28 cellular contexts compared by ENCODE assay signal in the genomic region with DNA sequence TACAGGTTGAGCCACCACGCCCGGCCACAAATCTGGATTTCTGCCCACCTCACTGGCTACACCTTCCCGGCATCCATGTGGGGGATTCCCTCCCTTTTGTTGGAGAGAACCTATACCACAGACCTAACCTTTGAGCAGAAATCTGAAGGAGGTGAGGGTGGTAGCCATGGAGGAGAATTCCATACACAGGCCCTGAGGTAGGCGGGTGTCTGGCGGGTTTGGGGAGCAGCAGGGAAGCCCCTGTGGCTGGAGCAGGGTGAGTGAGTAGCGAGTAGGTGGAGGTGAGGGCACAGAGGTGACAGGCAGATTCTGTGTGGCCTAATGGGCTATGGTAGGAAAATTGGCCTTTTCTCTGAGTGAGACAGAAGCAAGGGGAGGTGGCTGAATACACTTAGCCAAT.
"Had no signal": no experiment of that assay in that cellular context is flagged by ENCODE, and none has a peak within 500 bp of the region (broad histone marks: within the 10 kb centered on the region; RNA-seq: fewer than 3 reads in every experiment).

No MANE protein-coding gene starts in this region.

- H3K4me3 ChIP-seq: heart left ventricle, left lung, lower lobe of right lung, mucosa of descending colon, ovary, skin epidermis, suprapubic skin, tibial artery, upper lobe of right lung had no signal

- H3K9me3 Mint-ChIP-seq: activated B cell treated with CpG ODN at 0.5 μM for 24 hours; activated CD4-positive, alpha-beta memory T cell treated with anti-CD3 and anti-CD28 coated beads for 36 hours; activated naive CD4-positive, alpha-beta T cell treated with anti-CD3 and anti-CD28 coated beads, Interleukin-2, amount 50 U/mL, for 24 hours; activated naive CD8-positive, alpha-beta T cell treated with anti-CD3 and anti-CD28 coated beads, Interleukin-2, amount 50 U/mL, for 24 hours; activated T-helper 2 cell treated with anti-CD3 and anti-CD28 coated beads, Interferon-gamma antibody, Interleukin-2, Interleukin-4, amounts not matched to agents 10 μg/mL and 5 μg/mL and 100 μg/mL, durations not matched to agents 14 hours and 24 hours and 36 hours; endodermal cell; natural killer cell treated with Interleukin-12 subunit alpha and Interleukin-12 subunit beta and Interleukin-15 and Interleukin-18, amount 100 ng/mL, for 72 hours had no signal

- H3K27ac Mint-ChIP-seq: activated B cell treated with CpG ODN at 0.5 μM for 24 hours; activated CD4-positive, alpha-beta memory T cell treated with anti-CD3 and anti-CD28 coated beads for 36 hours; activated naive CD4-positive, alpha-beta T cell treated with anti-CD3 and anti-CD28 coated beads, Interleukin-2, amount 50 U/mL, for 24 hours; activated naive CD8-positive, alpha-beta T cell treated with anti-CD3 and anti-CD28 coated beads, Interleukin-2, amount 50 U/mL, for 24 hours; activated T-helper 2 cell treated with anti-CD3 and anti-CD28 coated beads, Interferon-gamma antibody, Interleukin-2, Interleukin-4, amounts not matched to agents 10 μg/mL and 5 μg/mL and 100 μg/mL, durations not matched to agents 14 hours and 24 hours and 36 hours; endodermal cell; natural killer cell treated with Interleukin-12 subunit alpha and Interleukin-12 subunit beta and Interleukin-15 and Interleukin-18, amount 100 ng/mL, for 72 hours; progenitor cell of endocrine pancreas had no signal

- H3K9me3 ChIP-seq: heart left ventricle, left lung, lower lobe of right lung, mucosa of descending colon, neutrophil, ovary, SK-N-SH, suprapubic skin, tibial artery, upper lobe of right lung had no signal

- ATAC-seq: activated naive CD8-positive, alpha-beta T cell treated with anti-CD3 and anti-CD28 coated beads, Interleukin-2, amount 50 U/mL, for 24 hours; esophagus mucosa; heart left ventricle; left lung; lower lobe of right lung; mucosa of descending colon; natural killer cell treated with Interleukin-12 subunit alpha and Interleukin-12 subunit beta and Interleukin-15 and Interleukin-18, amount 100 ng/mL, for 72 hours; sciatic nerve; upper lobe of right lung had no signal

- H3K27me3 Mint-ChIP-seq: activated B cell treated with CpG ODN at 0.5 μM for 24 hours; activated CD4-positive, alpha-beta memory T cell treated with anti-CD3 and anti-CD28 coated beads for 36 hours; activated naive CD4-positive, alpha-beta T cell treated with anti-CD3 and anti-CD28 coated beads, Interleukin-2, amount 50 U/mL, for 24 hours; activated naive CD8-positive, alpha-beta T cell treated with anti-CD3 and anti-CD28 coated beads, Interleukin-2, amount 50 U/mL, for 24 hours; natural killer cell treated with Interleukin-12 subunit alpha and Interleukin-12 subunit beta and Interleukin-15 and Interleukin-18, amount 100 ng/mL, for 72 hours; progenitor cell of endocrine pancreas had no signal

- H3K4me3 Mint-ChIP-seq: activated B cell treated with CpG ODN at 0.5 μM for 24 hours; activated CD4-positive, alpha-beta memory T cell treated with anti-CD3 and anti-CD28 coated beads for 36 hours; activated naive CD4-positive, alpha-beta T cell treated with anti-CD3 and anti-CD28 coated beads, Interleukin-2, amount 50 U/mL, for 24 hours; activated naive CD8-positive, alpha-beta T cell treated with anti-CD3 and anti-CD28 coated beads, Interleukin-2, amount 50 U/mL, for 24 hours; endodermal cell; natural killer cell treated with Interleukin-12 subunit alpha and Interleukin-12 subunit beta and Interleukin-15 and Interleukin-18, amount 100 ng/mL, for 72 hours had no signal

- H3K9ac ChIP-seq: SK-N-SH had no signal

- H3K27me3 ChIP-seq: heart left ventricle, left lung, neutrophil, ovary, suprapubic skin, tibial artery, upper lobe of right lung had no signal

- DNase-seq: activated B cell treated with CpG ODN at 0.5 μM for 24 hours; activated CD4-positive, alpha-beta memory T cell treated with anti-CD3 and anti-CD28 coated beads for 36 hours; activated naive CD8-positive, alpha-beta T cell treated with anti-CD3 and anti-CD28 coated beads, Interleukin-2, amount 50 U/mL, for 24 hours; amygdala; caudate nucleus; endodermal cell; foreskin fibroblast; heart left ventricle; hypothalamus; left lung; lower lobe of right lung; mucosa of descending colon; ovary; SK-N-SH; stimulated activated CD4-positive, alpha-beta T cell treated with anti-CD3 and anti-CD28 coated beads, Interleukin-12 subunit alpha, Interleukin-12 subunit beta, amount 100 ng/mL, for 4 hours; stimulated activated CD4-positive, alpha-beta T cell treated with anti-CD3 and anti-CD28 coated beads, Interleukin-4, amount 100 ng/mL, for 1 hour; T-helper 2 cell; tibial artery; upper lobe of right lung had no signal

- H3K4me2 ChIP-seq: SK-N-SH had no signal

- H3K27ac ChIP-seq: heart left ventricle, left lung, lower lobe of right lung, neutrophil, ovary, skin epidermis, suprapubic skin, tibial artery, upper lobe of right lung had no signal

- H3K36me3 ChIP-seq: ovary had no signal
